In the genomic region with DNA sequence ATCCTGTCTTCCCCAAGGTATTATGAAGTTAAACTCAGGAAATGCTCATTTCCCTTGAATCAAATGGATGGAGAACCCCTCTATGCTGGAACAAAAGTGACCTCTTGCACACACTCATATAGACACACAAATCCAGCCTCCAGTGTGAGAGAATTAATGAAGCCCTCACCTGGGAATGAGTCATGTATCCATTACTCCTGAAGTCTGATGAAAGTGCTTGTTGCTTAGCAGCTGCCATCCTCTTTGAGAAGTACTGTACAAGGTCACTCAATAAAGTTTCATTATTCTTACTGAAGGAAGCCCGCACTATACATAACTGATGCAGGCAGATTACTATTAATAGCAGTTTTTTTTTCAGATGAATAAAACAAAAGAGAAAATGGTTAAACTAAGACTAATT, we compare ENCODE assay signal across 20 cellular contexts.
"Had no signal": no experiment of that assay in that cellular context is flagged by ENCODE, and none has a peak within 500 bp of the region (broad histone marks: within the 10 kb centered on the region; RNA-seq: fewer than 3 reads in every experiment).

No MANE protein-coding gene starts in this region.

- H3K27ac Mint-ChIP-seq: effector memory CD8-positive, alpha-beta T cell; immature natural killer cell; nephron progenitor cell; stimulated activated memory B cell treated with anti-CD40 and anti-IgM and Interleukin-4, amounts not matched to agents 10 μg/mL and 1 μg/mL and 100 μg/mL, for 72 hours; stimulated activated naive CD8-positive, alpha-beta T cell treated with anti-CD3 and anti-CD28 coated beads, Interleukin-15, Interleukin-2, amounts not matched to agents 100 ng/mL and 50 ng/mL, for 24 hours had no signal

- H3K27me3 ChIP-seq: esophagus squamous epithelium, spleen, tibial artery, upper lobe of right lung had no signal

- DNase-seq: effector memory CD8-positive, alpha-beta T cell; esophagus squamous epithelium; foreskin fibroblast; immature natural killer cell; left cardiac atrium; left ventricle myocardium superior; mesendoderm; naive B cell; nephron progenitor cell; psoas muscle; spleen; stimulated activated CD4-positive, alpha-beta T cell treated with anti-CD3 and anti-CD28 coated beads, Interleukin-15, amount 100 ng/mL, for 24 hours; stimulated activated CD4-positive, alpha-beta T cell treated with anti-CD3 and anti-CD28 coated beads, Interleukin-1b, Interleukin-23, amount 100 ng/mL, for 48 hours; stimulated activated CD4-positive, alpha-beta T cell treated with anti-CD3 and anti-CD28 coated beads, Interleukin-4, amount 100 ng/mL, for 24 hours; tibial artery; upper lobe of right lung had no signal

- H3K27me3 Mint-ChIP-seq: stimulated activated memory B cell treated with anti-CD40 and anti-IgM and Interleukin-4, amounts not matched to agents 10 μg/mL and 1 μg/mL and 100 μg/mL, for 72 hours had no signal

- FAIRE-seq: keratinocyte had no signal

- H3K36me3 Mint-ChIP-seq: immature natural killer cell; naive B cell; stimulated activated memory B cell treated with anti-CD40 and anti-IgM and Interleukin-4, amounts not matched to agents 10 μg/mL and 1 μg/mL and 100 μg/mL, for 72 hours had no signal

- H3K36me3 ChIP-seq: esophagus squamous epithelium, spleen, tibial artery, upper lobe of right lung had no signal

- H3K4me3 Mint-ChIP-seq: effector memory CD8-positive, alpha-beta T cell; immature natural killer cell; naive B cell; nephron progenitor cell; stimulated activated memory B cell treated with anti-CD40 and anti-IgM and Interleukin-4, amounts not matched to agents 10 μg/mL and 1 μg/mL and 100 μg/mL, for 72 hours; stimulated activated naive CD8-positive, alpha-beta T cell treated with anti-CD3 and anti-CD28 coated beads, Interleukin-15, Interleukin-2, amounts not matched to agents 100 ng/mL and 50 ng/mL, for 24 hours had no signal

- H3K4me3 ChIP-seq: esophagus squamous epithelium, lung, psoas muscle, spleen, tibial artery, upper lobe of right lung had no signal

- H3K9me3 Mint-ChIP-seq: effector memory CD8-positive, alpha-beta T cell; naive B cell; nephron progenitor cell; stimulated activated memory B cell treated with anti-CD40 and anti-IgM and Interleukin-4, amounts not matched to agents 10 μg/mL and 1 μg/mL and 100 μg/mL, for 72 hours; stimulated activated naive CD8-positive, alpha-beta T cell treated with anti-CD3 and anti-CD28 coated beads, Interleukin-15, Interleukin-2, amounts not matched to agents 100 ng/mL and 50 ng/mL, for 24 hours had no signal

- H3K4me1 Mint-ChIP-seq: immature natural killer cell; naive B cell; nephron progenitor cell; stimulated activated memory B cell treated with anti-CD40 and anti-IgM and Interleukin-4, amounts not matched to agents 10 μg/mL and 1 μg/mL and 100 μg/mL, for 72 hours had no signal
